ENCODE assay signal across 1 cellular context in genomic region chr5:59620535-59621212, GRCh38.
A peak's percentile ranks its signal among the peaks of the same experiment; 100 is the strongest.
TF ChIP-seq lines count a peak whose summit lies in the region.

No MANE protein-coding gene starts in this region.

TF ChIP-seq in GM12878, 131 proteins besides CTCF, POLR2A, EP300 and RAD21 (continued from another document):
- TF ChIP-seq, protein P1, sequence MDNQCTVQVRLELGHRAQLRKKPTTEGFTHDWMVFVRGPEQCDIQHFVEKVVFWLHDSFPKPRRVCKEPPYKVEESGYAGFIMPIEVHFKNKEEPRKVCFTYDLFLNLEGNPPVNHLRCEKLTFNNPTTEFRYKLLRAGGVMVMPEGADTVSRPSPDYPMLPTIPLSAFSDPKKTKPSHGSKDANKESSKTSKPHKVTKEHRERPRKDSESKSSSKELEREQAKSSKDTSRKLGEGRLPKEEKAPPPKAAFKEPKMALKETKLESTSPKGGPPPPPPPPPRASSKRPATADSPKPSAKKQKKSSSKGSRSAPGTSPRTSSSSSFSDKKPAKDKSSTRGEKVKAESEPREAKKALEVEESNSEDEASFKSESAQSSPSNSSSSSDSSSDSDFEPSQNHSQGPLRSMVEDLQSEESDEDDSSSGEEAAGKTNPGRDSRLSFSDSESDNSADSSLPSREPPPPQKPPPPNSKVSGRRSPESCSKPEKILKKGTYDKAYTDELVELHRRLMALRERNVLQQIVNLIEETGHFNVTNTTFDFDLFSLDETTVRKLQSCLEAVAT (IDR thresholded peaks at IDR 0.05) = no peak
- TF ChIP-seq PML (IDR thresholded peaks at IDR 0.05; ENCODE audit: low read length) = no peak
- TF ChIP-seq BCL3 (IDR thresholded peaks at IDR 0.05; ENCODE audit: borderline replicate concordance, insufficient read depth, low read depth, low read length, poor library complexity, severe bottlenecking) = no peak
- peak; percentile 74 for TF ChIP-seq RUNX3 (IDR thresholded peaks at IDR 0.05; ENCODE audit: low read length)
- TF ChIP-seq RELB (IDR thresholded peaks at IDR 0.05; ENCODE audit: low read depth) = no peak
- TF ChIP-seq ZNF687 (IDR thresholded peaks at IDR 0.05) = no peak
- TF ChIP-seq SPI1 (IDR thresholded peaks at IDR 0.05; ENCODE audit: borderline replicate concordance, insufficient read depth, low read depth, low read length) = peak; percentile 68
- no peak for TF ChIP-seq NR2C1 (IDR thresholded peaks at IDR 0.05)
- peak; percentile 40; the same call in 1 of the 2 replicates for TF ChIP-seq NFIC (IDR thresholded peaks at IDR 0.05; ENCODE audit: low read depth, low read length)
- no peak for TF ChIP-seq BMI1 (IDR thresholded peaks at IDR 0.05; ENCODE audit: borderline replicate concordance)
- TF ChIP-seq FOXM1 (IDR thresholded peaks at IDR 0.05; ENCODE audit: low read depth, low read length) = 0 out of 2 replicates have a peak, but pooled peaks have one; percentile 22
- no peak for TF ChIP-seq SMC3 (IDR thresholded peaks at IDR 0.05; ENCODE audit: borderline replicate concordance, low read length)
